Comparison of ENCODE assay signal across 17 cellular contexts in the genomic region with DNA sequence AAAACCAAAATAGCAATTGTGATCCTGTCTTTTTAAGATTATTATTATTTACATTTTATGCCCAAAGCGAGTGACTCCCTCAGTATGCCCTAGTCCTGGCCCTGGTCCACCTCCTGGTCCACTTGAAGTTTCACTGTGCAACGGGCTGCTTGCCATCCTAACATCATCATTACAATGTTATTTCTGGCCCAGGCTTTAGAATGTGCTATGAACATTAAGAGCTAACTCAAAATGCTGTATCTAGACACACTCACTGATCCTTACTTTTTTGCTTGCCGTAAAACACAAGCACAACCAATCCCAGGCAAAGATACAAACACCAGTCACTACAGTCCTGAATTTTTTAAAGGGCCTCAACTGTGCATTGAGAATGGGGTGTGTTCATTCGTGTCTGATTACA. TPM values are rescaled to one million over a fixed set of nuclear protein-coding genes. Genes with fewer than 3 reads are reported as not detected.
DNase-seq lines count a peak whose midpoint lies in the region; ATAC-seq and TF ChIP-seq lines count a peak whose summit lies in the region.
"Had no signal": no experiment of that assay in that cellular context is flagged by ENCODE, and none has a peak within 500 bp of the region (broad histone marks: within the 10 kb centered on the region; RNA-seq: fewer than 3 reads in every experiment).

No MANE protein-coding gene starts in this region.

- peaks cover under 1% of the 10 kb centered on the region for H3K4me1 Mint-ChIP-seq in activated naive CD4-positive, alpha-beta T cell treated with anti-CD3 and anti-CD28 coated beads for 36 hours (ENCODE audit: low read depth)

- H3K36me3 ChIP-seq in psoas muscle (ENCODE audit: insufficient read depth in 1 of 2, low read depth in 1 of 2) = peaks cover 0 to 38% of the 10 kb centered on the region in 2 donors

- ATAC-seq in Right ventricle myocardium inferior = peak; percentile 65
- ATAC-seq in psoas muscle = peak; percentile 29 to 67 (median 52)
- ATAC-seq: natural killer cell treated with Interleukin-12 subunit alpha and Interleukin-12 subunit beta and Interleukin-15 and Interleukin-18, amount 100 ng/mL, for 72 hours; stimulated activated naive CD8-positive, alpha-beta T cell treated with anti-CD3 and anti-CD28 coated beads, Interleukin-15, Interleukin-2, amounts not matched to agents 100 U/mL and 50 U/mL, for 24 hours had no signal

- no peak overlapping the region for H3K4me3 Mint-ChIP-seq in activated naive CD4-positive, alpha-beta T cell treated with anti-CD3 and anti-CD28 coated beads for 36 hours
- H3K4me3 Mint-ChIP-seq: natural killer cell treated with Interleukin-12 subunit alpha and Interleukin-12 subunit beta and Interleukin-15 and Interleukin-18, amount 100 ng/mL, for 72 hours had no signal

- peaks cover 5% of the 10 kb centered on the region for H3K27me3 Mint-ChIP-seq in activated naive CD4-positive, alpha-beta T cell treated with anti-CD3 and anti-CD28 coated beads for 36 hours (ENCODE audit: low read depth)

- in situ Hi-C loops in astrocyte of the cerebellum (cut with HindIII; ENCODE audit: low sequenced_read_pairs) = no loop called here

- H3K4me3 ChIP-seq in AG04449 (ENCODE audit: low read depth, low read length) (no peak overlapping the region), astrocyte of the cerebellum (ENCODE audit: low read depth, low read length) (no peak overlapping the region), psoas muscle (no peak overlapping the region)

- POLR2A ChIA-PET in AG04449 (lab: Yijun Ruan, JAX) = interaction anchor here (1.1 kb wide), 1 partner anchor 16 kb away, joined by 3 read pairs; no protein-coding TSS in a partner anchor

- H3K9me3 Mint-ChIP-seq in activated naive CD4-positive, alpha-beta T cell treated with anti-CD3 and anti-CD28 coated beads for 36 hours = peaks cover 8% of the 10 kb centered on the region
- H3K9me3 Mint-ChIP-seq: natural killer cell treated with Interleukin-12 subunit alpha and Interleukin-12 subunit beta and Interleukin-15 and Interleukin-18, amount 100 ng/mL, for 72 hours had no signal

- 23 to 49% (median 29%) methylated on average over 4 of the region's 4 CpGs for WGBS in psoas muscle, 3 donors

- H3K36me3 Mint-ChIP-seq in activated naive CD4-positive, alpha-beta T cell treated with anti-CD3 and anti-CD28 coated beads for 36 hours (ENCODE audit: low read depth) = no peaks in the 10 kb centered on the region
- H3K36me3 Mint-ChIP-seq: natural killer cell treated with Interleukin-12 subunit alpha and Interleukin-12 subunit beta and Interleukin-15 and Interleukin-18, amount 100 ng/mL, for 72 hours had no signal

- H3K4me1 ChIP-seq in psoas muscle = peaks cover 91% of the 10 kb centered on the region

- CTCF ChIA-PET in AG04449 (lab: Yijun Ruan, JAX) = no interaction called here
- CTCF ChIA-PET in activated naive CD4-positive, alpha-beta T cell treated with anti-CD3 and anti-CD28 coated beads for 36 hours (lab: Charles Lee) = no interaction called here

- peak; percentile 28 for DNase-seq in AG04449 (ENCODE audit: low read depth, low spot score)
- DNase-seq in astrocyte of the cerebellum (ENCODE audit: low read depth) = peak; percentile 68
- peak; percentile 73 for DNase-seq in Right ventricle myocardium inferior (ENCODE audit: missing footprints)
- DNase-seq in psoas muscle = peak; percentile 39 to 77
- no peak for DNase-seq in NK-92 (lab: John Stamatoyannopoulos, UW; ENCODE audit: unreplicated experiment)
- no peak for DNase-seq in NCI-H1417 treated with DMSO at 0.1 percent for 48 hours (lab: John Stamatoyannopoulos, UW)
- DNase-seq in activated naive CD4-positive, alpha-beta T cell treated with anti-CD3 and anti-CD28 coated beads for 36 hours = no peak
- DNase-seq in NCI-H524 (lab: John Stamatoyannopoulos, UW) = no peak
- DNase-seq: ACHN; anterior cingulate cortex; effector memory CD4-positive, alpha-beta T cell; GOT3; head of caudate nucleus; NCI-H2107; retina; stimulated activated naive CD8-positive, alpha-beta T cell treated with anti-CD3 and anti-CD28 coated beads, Interleukin-15, Interleukin-2, amounts not matched to agents 100 U/mL and 50 U/mL, for 24 hours had no signal

- no peaks in the 10 kb centered on the region for H3K27me3 ChIP-seq in psoas muscle (ENCODE audit: insufficient read depth in 3 of 3, low read length in 2 of 3)

- peak overlapping the region; percentile 95 for H3K27ac ChIP-seq in psoas muscle

- no peak for TF ChIP-seq CTCF in AG04449 (IDR thresholded peaks at IDR 0.05; ENCODE audit: insufficient read depth, low read length, missing control alignments)
- TF ChIP-seq CTCF in astrocyte of the cerebellum (IDR thresholded peaks at IDR 0.05; ENCODE audit: low read depth, low read length, missing control alignments) = no peak
- TF ChIP-seq CTCF in psoas muscle (IDR thresholded peaks at IDR 0.05) = no peak

- no peaks in the 10 kb centered on the region for H3K9me3 ChIP-seq in psoas muscle

- intact Hi-C loops in Right ventricle myocardium inferior (cut with DNase I) (no loop called here), psoas muscle (cut with DNase I) (no loop called here)
- intact Hi-C loops in activated naive CD4-positive, alpha-beta T cell treated with anti-CD3 and anti-CD28 coated beads for 36 hours (cut with micrococcal nuclease) = no loop called here

- no peak overlapping the region for H3K27ac Mint-ChIP-seq in activated naive CD4-positive, alpha-beta T cell treated with anti-CD3 and anti-CD28 coated beads for 36 hours
- H3K27ac Mint-ChIP-seq: natural killer cell treated with Interleukin-12 subunit alpha and Interleukin-12 subunit beta and Interleukin-15 and Interleukin-18, amount 100 ng/mL, for 72 hours had no signal

RNA-seq across cellular contexts. Expression of gene RHOBTB1, which starts 38.4 kb away (rescaled TPM):
- 12.1 TPM for total RNA-seq in Right ventricle myocardium inferior
- total RNA-seq in psoas muscle = 10 to 100 TPM; 20.8 to 47.4 (median 30.7) TPM
- 10 to 100 TPM in 2 of 3 donors, 1 to 10 TPM in 1; 1.8 to 28.4 (median 13.6) TPM for polyA plus RNA-seq in psoas muscle
- total RNA-seq in activated naive CD4-positive, alpha-beta T cell treated with anti-CD3 and anti-CD28 coated beads for 36 hours = not detected

Comparison
In these comparisons a context has a peak if more than half of its experiments do, and no peak if none do; other contexts are left out.
1. DNase-seq: peak in AG04449 (single experiment), astrocyte of the cerebellum (single experiment), Right ventricle myocardium inferior (single experiment) and psoas muscle (2 of 2); none in NK-92 (single experiment), NCI-H1417 treated with DMSO at 0.1 percent for 48 hours (single experiment), activated naive CD4-positive, alpha-beta T cell treated with anti-CD3 and anti-CD28 coated beads for 36 hours (single experiment) and NCI-H524 (0 of 2).
2. RNA of gene RHOBTB1, which starts 38.4 kb away (total RNA-seq): 20.8 to 47.4 TPM in psoas muscle and 12.1 TPM in Right ventricle myocardium inferior (single experiment); not detected in activated naive CD4-positive, alpha-beta T cell treated with anti-CD3 and anti-CD28 coated beads for 36 hours; every median in the first group is over 10 times any median in the second.